ENCODE assay signal across 1 cellular context in the genomic region with DNA sequence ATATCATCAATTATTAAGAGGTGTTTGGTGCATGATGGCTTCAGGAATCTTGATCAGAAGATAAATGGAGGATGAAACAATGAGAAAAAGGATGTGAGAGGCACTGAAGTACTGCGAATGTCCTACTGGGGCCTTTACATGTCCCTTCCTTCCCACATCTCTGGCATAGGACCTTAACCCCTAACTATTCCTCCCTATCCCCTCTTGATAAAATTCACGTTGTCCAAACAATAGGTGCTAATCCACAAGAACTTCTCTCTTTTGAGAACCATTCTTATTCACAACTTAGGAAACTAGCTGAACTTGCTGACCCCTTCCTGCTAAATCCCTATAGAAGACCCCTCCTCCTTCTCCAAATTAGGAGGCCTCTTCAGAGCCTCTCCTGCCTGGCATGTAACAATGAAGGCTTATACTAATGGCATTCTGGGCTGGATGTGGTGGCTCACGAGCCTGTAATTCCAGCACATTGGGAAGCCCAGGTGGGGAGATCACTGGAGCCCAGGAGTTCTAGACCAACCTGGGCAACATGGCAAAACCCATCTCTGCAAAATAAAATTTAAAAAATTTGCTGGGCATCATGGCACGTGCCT.
TF ChIP-seq lines count a peak whose summit lies in the region.

No MANE protein-coding gene starts in this region.

TF ChIP-seq in GM12878, 131 proteins besides CTCF, POLR2A, EP300 and RAD21 (continued from another document):
- TF ChIP-seq, protein P1, sequence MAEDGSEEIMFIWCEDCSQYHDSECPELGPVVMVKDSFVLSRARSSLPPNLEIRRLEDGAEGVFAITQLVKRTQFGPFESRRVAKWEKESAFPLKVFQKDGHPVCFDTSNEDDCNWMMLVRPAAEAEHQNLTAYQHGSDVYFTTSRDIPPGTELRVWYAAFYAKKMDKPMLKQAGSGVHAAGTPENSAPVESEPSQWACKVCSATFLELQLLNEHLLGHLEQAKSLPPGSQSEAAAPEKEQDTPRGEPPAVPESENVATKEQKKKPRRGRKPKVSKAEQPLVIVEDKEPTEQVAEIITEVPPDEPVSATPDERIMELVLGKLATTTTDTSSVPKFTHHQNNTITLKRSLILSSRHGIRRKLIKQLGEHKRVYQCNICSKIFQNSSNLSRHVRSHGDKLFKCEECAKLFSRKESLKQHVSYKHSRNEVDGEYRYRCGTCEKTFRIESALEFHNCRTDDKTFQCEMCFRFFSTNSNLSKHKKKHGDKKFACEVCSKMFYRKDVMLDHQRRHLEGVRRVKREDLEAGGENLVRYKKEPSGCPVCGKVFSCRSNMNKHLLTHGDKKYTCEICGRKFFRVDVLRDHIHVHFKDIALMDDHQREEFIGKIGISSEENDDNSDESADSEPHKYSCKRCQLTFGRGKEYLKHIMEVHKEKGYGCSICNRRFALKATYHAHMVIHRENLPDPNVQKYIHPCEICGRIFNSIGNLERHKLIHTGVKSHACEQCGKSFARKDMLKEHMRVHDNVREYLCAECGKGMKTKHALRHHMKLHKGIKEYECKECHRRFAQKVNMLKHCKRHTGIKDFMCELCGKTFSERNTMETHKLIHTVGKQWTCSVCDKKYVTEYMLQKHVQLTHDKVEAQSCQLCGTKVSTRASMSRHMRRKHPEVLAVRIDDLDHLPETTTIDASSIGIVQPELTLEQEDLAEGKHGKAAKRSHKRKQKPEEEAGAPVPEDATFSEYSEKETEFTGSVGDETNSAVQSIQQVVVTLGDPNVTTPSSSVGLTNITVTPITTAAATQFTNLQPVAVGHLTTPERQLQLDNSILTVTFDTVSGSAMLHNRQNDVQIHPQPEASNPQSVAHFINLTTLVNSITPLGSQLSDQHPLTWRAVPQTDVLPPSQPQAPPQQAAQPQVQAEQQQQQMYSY (CRISPR knock-in tag; IDR thresholded peaks at IDR 0.05), result no peak
- TF ChIP-seq ZNF274 (IDR thresholded peaks at IDR 0.05; ENCODE audit: insufficient read depth, insufficient read length) (no peak), SMARCA5 (IDR thresholded peaks at IDR 0.05) (no peak), BACH1 (IDR thresholded peaks at IDR 0.05; ENCODE audit: borderline replicate concordance) (no peak)
- TF ChIP-seq, protein P2, sequence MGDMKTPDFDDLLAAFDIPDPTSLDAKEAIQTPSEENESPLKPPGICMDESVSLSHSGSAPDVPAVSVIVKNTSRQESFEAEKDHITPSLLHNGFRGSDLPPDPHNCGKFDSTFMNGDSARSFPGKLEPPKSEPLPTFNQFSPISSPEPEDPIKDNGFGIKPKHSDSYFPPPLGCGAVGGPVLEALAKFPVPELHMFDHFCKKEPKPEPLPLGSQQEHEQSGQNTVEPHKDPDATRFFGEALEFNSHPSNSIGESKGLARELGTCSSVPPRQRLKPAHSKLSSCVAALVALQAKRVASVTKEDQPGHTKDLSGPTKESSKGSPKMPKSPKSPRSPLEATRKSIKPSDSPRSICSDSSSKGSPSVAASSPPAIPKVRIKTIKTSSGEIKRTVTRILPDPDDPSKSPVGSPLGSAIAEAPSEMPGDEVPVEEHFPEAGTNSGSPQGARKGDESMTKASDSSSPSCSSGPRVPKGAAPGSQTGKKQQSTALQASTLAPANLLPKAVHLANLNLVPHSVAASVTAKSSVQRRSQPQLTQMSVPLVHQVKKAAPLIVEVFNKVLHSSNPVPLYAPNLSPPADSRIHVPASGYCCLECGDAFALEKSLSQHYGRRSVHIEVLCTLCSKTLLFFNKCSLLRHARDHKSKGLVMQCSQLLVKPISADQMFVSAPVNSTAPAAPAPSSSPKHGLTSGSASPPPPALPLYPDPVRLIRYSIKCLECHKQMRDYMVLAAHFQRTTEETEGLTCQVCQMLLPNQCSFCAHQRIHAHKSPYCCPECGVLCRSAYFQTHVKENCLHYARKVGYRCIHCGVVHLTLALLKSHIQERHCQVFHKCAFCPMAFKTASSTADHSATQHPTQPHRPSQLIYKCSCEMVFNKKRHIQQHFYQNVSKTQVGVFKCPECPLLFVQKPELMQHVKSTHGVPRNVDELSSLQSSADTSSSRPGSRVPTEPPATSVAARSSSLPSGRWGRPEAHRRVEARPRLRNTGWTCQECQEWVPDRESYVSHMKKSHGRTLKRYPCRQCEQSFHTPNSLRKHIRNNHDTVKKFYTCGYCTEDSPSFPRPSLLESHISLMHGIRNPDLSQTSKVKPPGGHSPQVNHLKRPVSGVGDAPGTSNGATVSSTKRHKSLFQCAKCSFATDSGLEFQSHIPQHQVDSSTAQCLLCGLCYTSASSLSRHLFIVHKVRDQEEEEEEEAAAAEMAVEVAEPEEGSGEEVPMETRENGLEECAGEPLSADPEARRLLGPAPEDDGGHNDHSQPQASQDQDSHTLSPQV (IDR thresholded peaks at IDR 0.05), result no peak
